ENCODE assay signal across 1 cellular context in genomic region chr6:40805336-40805735, GRCh38.
TF ChIP-seq lines count a peak whose summit lies in the region.

No MANE protein-coding gene starts in this region.

TF ChIP-seq in H1, 55 proteins besides CTCF, POLR2A, EP300 and RAD21 (continued from another document):
- no peak for TF ChIP-seq E2F6 (IDR thresholded peaks at IDR 0.05)
- TF ChIP-seq TCF12 (IDR thresholded peaks at IDR 0.05; ENCODE audit: low read depth, low read length), result no peak
- TF ChIP-seq GABPA (IDR thresholded peaks at IDR 0.05; ENCODE audit: borderline replicate concordance, insufficient read depth, low read length), result no peak
- TF ChIP-seq SP4 (IDR thresholded peaks at IDR 0.05; ENCODE audit: low read length), result no peak
TF ChIP-seq in H1: peak in this region for 0.
